In genomic region chr6:108904731-108905130, GRCh38 we compare ENCODE assay signal across 10 cellular contexts. TPM values are rescaled to one million over a fixed set of nuclear protein-coding genes. Genes with fewer than 3 reads are reported as not detected.
A peak's percentile ranks its signal among the peaks of the same experiment; 100 is the strongest.
DNase-seq lines count a peak whose midpoint lies in the region; ATAC-seq, FAIRE-seq and TF ChIP-seq lines count a peak whose summit lies in the region.
"Had no signal": no experiment of that assay in that cellular context is flagged by ENCODE, and none has a peak within 500 bp of the region (broad histone marks: within the 10 kb centered on the region; RNA-seq: fewer than 3 reads in every experiment).

No MANE protein-coding gene starts in this region.

- dilution Hi-C loops in mammary epithelial cell (cut with HindIII; ENCODE audit: low sequenced_read_pairs) = no loop called here

- H4K20me1 ChIP-seq in mammary epithelial cell (ENCODE audit: insufficient read depth, low read length) = no peaks in the 10 kb centered on the region

- peaks cover 5% of the 10 kb centered on the region for H3K36me3 Mint-ChIP-seq in IgD-negative memory B cell
- H3K36me3 Mint-ChIP-seq in natural killer cell treated with Interleukin-12 subunit alpha and Interleukin-12 subunit beta and Interleukin-15 and Interleukin-18, amount 100 ng/mL, for 72 hours = no peaks in the 10 kb centered on the region
- no peaks in the 10 kb centered on the region for H3K36me3 Mint-ChIP-seq in activated T-cell treated with anti-CD3 and anti-CD28 coated beads, Interleukin-2, amount 50 U/mL, for 24 hours (ENCODE audit: low read depth)

- H3K27ac Mint-ChIP-seq in IgD-negative memory B cell = peak overlapping the region; percentile 76 to 83 (median 80)
- H3K27ac Mint-ChIP-seq in natural killer cell treated with Interleukin-12 subunit alpha and Interleukin-12 subunit beta and Interleukin-15 and Interleukin-18, amount 100 ng/mL, for 72 hours = peak overlapping the region; percentile 2 to 75
- no peak overlapping the region for H3K27ac Mint-ChIP-seq in activated T-cell treated with anti-CD3 and anti-CD28 coated beads, Interleukin-2, amount 50 U/mL, for 24 hours

- no TSS peak for BruUV-seq in mammary epithelial cell (replicated peaks; lab: Mats Ljungman, UMichigan)

- ATAC-seq in GM19035 (IDR thresholded peaks at IDR 0.05; ENCODE audit: unreplicated experiment) = peak; percentile 99
- peak; percentile 99 for ATAC-seq in HG02678 (IDR thresholded peaks at IDR 0.05; ENCODE audit: unreplicated experiment)
- peak; percentile 63 to 73 for ATAC-seq in natural killer cell treated with Interleukin-12 subunit alpha and Interleukin-12 subunit beta and Interleukin-15 and Interleukin-18, amount 100 ng/mL, for 72 hours
- ATAC-seq: gastrocnemius medialis had no signal

- H3K4me3 Mint-ChIP-seq in IgD-negative memory B cell = peak overlapping the region in 3 of 4 donors; percentile 36 to 80 (median 70)
- H3K4me3 Mint-ChIP-seq in natural killer cell treated with Interleukin-12 subunit alpha and Interleukin-12 subunit beta and Interleukin-15 and Interleukin-18, amount 100 ng/mL, for 72 hours = peak overlapping the region; percentile 11
- H3K4me3 Mint-ChIP-seq in activated T-cell treated with anti-CD3 and anti-CD28 coated beads, Interleukin-2, amount 50 U/mL, for 24 hours = no peak overlapping the region

- DNase-seq in natural killer cell treated with Interleukin-12 subunit alpha and Interleukin-12 subunit beta and Interleukin-15 and Interleukin-18, amount 100 ng/mL, for 72 hours (ENCODE audit: low spot score) = no peak
- DNase-seq in activated T-cell treated with anti-CD3 and anti-CD28 coated beads, Interleukin-2, amount 50 U/mL, for 24 hours = no peak
- no peak for DNase-seq in RCC 7860 (ENCODE audit: low spot score)
- DNase-seq in OCI-M2 (lab: John Stamatoyannopoulos, UW; ENCODE audit: unreplicated experiment) = no peak
- DNase-seq in mammary epithelial cell = no peak
- DNase-seq: gastrocnemius medialis had no signal

- H3K4me1 ChIP-seq in mammary epithelial cell (ENCODE audit: insufficient read depth, low read length) = peaks cover 5% of the 10 kb centered on the region
- H3K4me1 ChIP-seq: gastrocnemius medialis had no signal

- FAIRE-seq in RCC 7860 (lab: Jason Lieb, UNC) = no peak

- no peak overlapping the region for H3K9ac ChIP-seq in mammary epithelial cell (ENCODE audit: insufficient read depth, low read length)

- intact Hi-C loops in mammary epithelial cell (cut with micrococcal nuclease) = loop anchor here (5.0 kb wide), 1 partner anchor 153 kb away; no protein-coding TSS in a partner anchor

- no peak overlapping the region for H2AFZ ChIP-seq in mammary epithelial cell (ENCODE audit: low read depth, low read length)

- in situ Hi-C loops in mammary epithelial cell (cut with MboI; ENCODE audit: low sequenced_read_pairs in 2 of 2) = no loop called here

- no peaks in the 10 kb centered on the region for H3K27me3 ChIP-seq in mammary epithelial cell (ENCODE audit: insufficient read depth, low read length)
- H3K27me3 ChIP-seq: gastrocnemius medialis had no signal

- no peaks in the 10 kb centered on the region for H3K79me2 ChIP-seq in mammary epithelial cell (ENCODE audit: insufficient read depth, low read length)

- no peak overlapping the region for H3K4me2 ChIP-seq in mammary epithelial cell (ENCODE audit: insufficient read depth, low read depth, low read length)

- no peak overlapping the region for H3K4me3 ChIP-seq in mammary epithelial cell (replicated peaks in 1 of 3; ENCODE audit: insufficient read depth in 1 of 3, low read depth in 2 of 3, low read length in 3 of 3)
- H3K4me3 ChIP-seq: gastrocnemius medialis, SK-N-MC had no signal

- TF ChIP-seq CTCF in mammary epithelial cell (conservative IDR thresholded peaks at IDR 0.05 in 1 of 2, IDR thresholded peaks at IDR 0.05 in 1 of 2; ENCODE audit: extremely low read depth in 1 of 2, insufficient read depth in 1 of 2, low read depth in 1 of 2, low read length in 2 of 2) = no peak

- no peaks in the 10 kb centered on the region for H3K9me3 Mint-ChIP-seq in IgD-negative memory B cell
- H3K9me3 Mint-ChIP-seq in natural killer cell treated with Interleukin-12 subunit alpha and Interleukin-12 subunit beta and Interleukin-15 and Interleukin-18, amount 100 ng/mL, for 72 hours = no peaks in the 10 kb centered on the region
- H3K9me3 Mint-ChIP-seq in activated T-cell treated with anti-CD3 and anti-CD28 coated beads, Interleukin-2, amount 50 U/mL, for 24 hours = no peaks in the 10 kb centered on the region

- no peaks in the 10 kb centered on the region for H3K27me3 Mint-ChIP-seq in IgD-negative memory B cell
- H3K27me3 Mint-ChIP-seq in natural killer cell treated with Interleukin-12 subunit alpha and Interleukin-12 subunit beta and Interleukin-15 and Interleukin-18, amount 100 ng/mL, for 72 hours = no peaks in the 10 kb centered on the region
- H3K27me3 Mint-ChIP-seq in activated T-cell treated with anti-CD3 and anti-CD28 coated beads, Interleukin-2, amount 50 U/mL, for 24 hours = no peaks in the 10 kb centered on the region

- H3K9me3 ChIP-seq in mammary epithelial cell (replicated peaks; ENCODE audit: insufficient read depth, low read length) = no peaks in the 10 kb centered on the region
- H3K9me3 ChIP-seq: gastrocnemius medialis had no signal

- CTCF ChIA-PET in mammary epithelial cell (lab: Charles Lee; ENCODE audit: low non-redundant PET) = no interaction called here

- H3K4me1 Mint-ChIP-seq in IgD-negative memory B cell = peaks cover 33 to 39% (median 37%) of the 10 kb centered on the region in 3 donors
- H3K4me1 Mint-ChIP-seq in natural killer cell treated with Interleukin-12 subunit alpha and Interleukin-12 subunit beta and Interleukin-15 and Interleukin-18, amount 100 ng/mL, for 72 hours (ENCODE audit: low read depth in 2 of 2) = peaks cover 33 to 45% of the 10 kb centered on the region in 2 donors
- H3K4me1 Mint-ChIP-seq in activated T-cell treated with anti-CD3 and anti-CD28 coated beads, Interleukin-2, amount 50 U/mL, for 24 hours (ENCODE audit: low read depth) = peaks cover 26% of the 10 kb centered on the region

- WGBS in mammary epithelial cell (ENCODE audit: low coverage, missing lambda C conversion rate) = 33% methylated on average over 3 of the region's 3 CpGs

- no peak overlapping the region for H3K27ac ChIP-seq in mammary epithelial cell (ENCODE audit: insufficient read depth, low read depth, low read length)
- H3K27ac ChIP-seq: gastrocnemius medialis, SK-N-MC had no signal

- no peaks in the 10 kb centered on the region for H3K36me3 ChIP-seq in mammary epithelial cell (ENCODE audit: insufficient read depth, low read length)
- H3K36me3 ChIP-seq: gastrocnemius medialis had no signal

RNA-seq across cellular contexts. Expression of gene ARMC2, which starts 56.5 kb away (rescaled TPM):
- polyA plus RNA-seq in IgD-negative memory B cell = 3.2 TPM
- 1 to 10 TPM in 1 of 2 donors, under 1 TPM in 1; 0.83 to 5.4 TPM for total RNA-seq in natural killer cell treated with Interleukin-12 subunit alpha and Interleukin-12 subunit beta and Interleukin-15 and Interleukin-18, amount 100 ng/mL, for 72 hours
- total RNA-seq in mammary epithelial cell = 1 to 10 TPM; 1.5 to 2.5 TPM
- 1.5 TPM for polyA plus RNA-seq in mammary epithelial cell
- not detected for polyA minus RNA-seq in mammary epithelial cell
